Comparison of ENCODE assay signal across 10 cellular contexts in genomic region chr15:92906038-92906437, GRCh38. TPM values are rescaled to one million over a fixed set of nuclear protein-coding genes. Genes with fewer than 3 reads are reported as not detected.
A peak's percentile ranks its signal among the peaks of the same experiment; 100 is the strongest.
DNase-seq lines count a peak whose midpoint lies in the region; ATAC-seq, FAIRE-seq and TF ChIP-seq lines count a peak whose summit lies in the region.
"Had no signal": no experiment of that assay in that cellular context is flagged by ENCODE, and none has a peak within 500 bp of the region (broad histone marks: within the 10 kb centered on the region; RNA-seq: fewer than 3 reads in every experiment).

No MANE protein-coding gene starts in this region.

- H3K27me3 Mint-ChIP-seq in CD8-positive, alpha-beta memory T cell: peaks cover 0 to 6% of the 10 kb centered on the region in 2 donors
- H3K27me3 Mint-ChIP-seq in effector memory CD8-positive, alpha-beta T cell: no peaks in the 10 kb centered on the region

- no peaks in the 10 kb centered on the region for H3K36me3 ChIP-seq in CD8-positive, alpha-beta memory T cell (ENCODE audit: insufficient read depth, low read length)
- H3K36me3 ChIP-seq in PC-9 (ENCODE audit: low read depth) (peaks cover 51% of the 10 kb centered on the region), pancreas (no peaks in the 10 kb centered on the region)

- POLR2A ChIA-PET in CD8-positive, alpha-beta memory T cell (lab: Charles Lee): interaction anchor here (4.7 to 11.5 kb wide), 3 partner anchors 8 to 97 kb away, joined by 46 to 455 read pairs (median 73); no protein-coding TSS in a partner anchor
- POLR2A ChIA-PET in PC-9 (lab: Charles Lee; ENCODE audit: unreplicated experiment): interaction anchor here (0.5 to 0.7 kb wide), 2 partner anchors 10 to 104 kb away, joined by 4 to 10 read pairs; no protein-coding TSS in a partner anchor

- TF ChIP-seq CTCF in PC-9 (conservative IDR thresholded peaks at IDR 0.05) (no peak), pancreas (IDR thresholded peaks at IDR 0.05) (no peak)

- peak in 2 of 5 donors; percentile 43 to 61 for DNase-seq in CD8-positive, alpha-beta memory T cell
- no peak for DNase-seq in PC-9
- no peak for DNase-seq in effector memory CD8-positive, alpha-beta T cell
- no peak for DNase-seq in pancreas
- DNase-seq in AML-193 (lab: John Stamatoyannopoulos, UW): no peak
- DNase-seq in retina: no peak
- DNase-seq in NCI-H2227 treated with DMSO at 0.1 percent for 48 hours (lab: John Stamatoyannopoulos, UW): no peak
- DNase-seq: NCI-H526 treated with DMSO at 0.1 percent for 48 hours, nucleus accumbens had no signal

- H3K4me1 Mint-ChIP-seq in CD8-positive, alpha-beta memory T cell: peaks cover 71 to 81% (median 80%) of the 10 kb centered on the region in 3 donors
- H3K4me1 Mint-ChIP-seq in effector memory CD8-positive, alpha-beta T cell (ENCODE audit: low read depth in 2 of 2): peaks cover 58 to 73% of the 10 kb centered on the region in 2 donors

- no TSS peak for BruUV-seq in PC-9 (replicated peaks; lab: Mats Ljungman, UMichigan)

- H4K20me1 ChIP-seq in PC-9 (ENCODE audit: insufficient read depth): peaks cover 19% of the 10 kb centered on the region

- CTCF ChIA-PET in CD8-positive, alpha-beta memory T cell (lab: Charles Lee): interaction anchor here (0.9 to 6.9 kb wide), 7 partner anchors 9 to 105 kb away, joined by 3 to 79 read pairs (median 20); no protein-coding TSS in a partner anchor
- CTCF ChIA-PET in PC-9 (lab: Charles Lee): no interaction called here

- FAIRE-seq in pancreas (lab: Jason Lieb, UNC): no peak

- no peaks in the 10 kb centered on the region for H3K9me2 ChIP-seq in PC-9 (ENCODE audit: insufficient read depth)

- no peaks in the 10 kb centered on the region for H3K9me3 Mint-ChIP-seq in CD8-positive, alpha-beta memory T cell
- no peaks in the 10 kb centered on the region for H3K9me3 Mint-ChIP-seq in effector memory CD8-positive, alpha-beta T cell

- peak overlapping the region; percentile 97 for H3K27ac ChIP-seq in CD8-positive, alpha-beta memory T cell (ENCODE audit: low read depth, low read length)
- H3K27ac ChIP-seq in PC-9 (peak overlapping the region; percentile 98), pancreas (peak overlapping the region in 3 of 4 donors; percentile 69 to 99 (median 99))

- H3K4me3 ChIP-seq in CD8-positive, alpha-beta memory T cell (ENCODE audit: low read length): peak overlapping the region; percentile 56
- peak overlapping the region; percentile 81 for H3K4me3 ChIP-seq in PC-9
- peak overlapping the region in 2 of 4 donors; percentile 39 to 56 for H3K4me3 ChIP-seq in pancreas

- peaks cover 0 to 55% (median 7%) of the 10 kb centered on the region in 3 donors for H3K36me3 Mint-ChIP-seq in CD8-positive, alpha-beta memory T cell
- peaks cover 78% of the 10 kb centered on the region for H3K36me3 Mint-ChIP-seq in effector memory CD8-positive, alpha-beta T cell (ENCODE audit: insufficient read depth)

- H3K27ac Mint-ChIP-seq in CD8-positive, alpha-beta memory T cell: peak overlapping the region; percentile 87 to 100 (median 99)
- peak overlapping the region; percentile 99 to 100 for H3K27ac Mint-ChIP-seq in effector memory CD8-positive, alpha-beta T cell

- no peaks in the 10 kb centered on the region for H3K27me3 ChIP-seq in CD8-positive, alpha-beta memory T cell (ENCODE audit: insufficient read depth, low read length, poor library complexity, severe bottlenecking)
- no peaks in the 10 kb centered on the region for H3K27me3 ChIP-seq in PC-9 (ENCODE audit: insufficient read depth, low read depth)
- H3K27me3 ChIP-seq in pancreas: no peaks in the 10 kb centered on the region

- peaks cover 62% of the 10 kb centered on the region for H3K4me1 ChIP-seq in CD8-positive, alpha-beta memory T cell (ENCODE audit: insufficient read depth, low read length)
- H3K4me1 ChIP-seq in PC-9 (replicated peaks; ENCODE audit: insufficient read depth) (peaks cover 55% of the 10 kb centered on the region), pancreas (peaks cover 26 to 52% (median 43%) of the 10 kb centered on the region in 3 donors)

- H3K79me2 ChIP-seq in PC-9 (ENCODE audit: low read depth): peaks cover 97% of the 10 kb centered on the region

- peaks cover 81% of the 10 kb centered on the region for H3F3A ChIP-seq in PC-9 (ENCODE audit: insufficient read depth, low read depth)

- no peak overlapping the region for H2AFZ ChIP-seq in PC-9

- ATAC-seq in effector memory CD8-positive, alpha-beta T cell (replicated peaks): no peak
- no peak for ATAC-seq in pancreas
- no peak for ATAC-seq in GM21367 (IDR thresholded peaks at IDR 0.05; ENCODE audit: unreplicated experiment)

- WGBS in pancreas, 2 donors: 1 to 6% methylated on average over 3 of the region's 3 CpGs

- intact Hi-C loops in PC-9 (cut with micrococcal nuclease; ENCODE audit: unreplicated experiment): loop anchor here (1.0 to 2.0 kb wide), 3 partner anchors 11 to 261 kb away; no protein-coding TSS in a partner anchor
- intact Hi-C loops in pancreas (cut with DNase I): no loop called here

- H3K4me2 ChIP-seq in PC-9: peak overlapping the region; percentile 94

- peak overlapping the region; percentile 84 to 98 (median 90) for H3K4me3 Mint-ChIP-seq in CD8-positive, alpha-beta memory T cell
- peak overlapping the region; percentile 94 to 98 for H3K4me3 Mint-ChIP-seq in effector memory CD8-positive, alpha-beta T cell

- H3K9me3 ChIP-seq in CD8-positive, alpha-beta memory T cell (ENCODE audit: low read length): no peaks in the 10 kb centered on the region
- no peaks in the 10 kb centered on the region for H3K9me3 ChIP-seq in PC-9 (ENCODE audit: insufficient read depth, low read depth)
- H3K9me3 ChIP-seq in pancreas: no peaks in the 10 kb centered on the region

RNA-seq across cellular contexts. Expression of gene CHD2, which starts 5.9 kb away (rescaled TPM):
- 100 to 1,000 TPM in 1 of 2 experiments, 10 to 100 TPM in 1; 99.0 to 109 TPM for total RNA-seq in CD8-positive, alpha-beta memory T cell
- polyA plus RNA-seq in CD8-positive, alpha-beta memory T cell: 80.3 TPM
- total RNA-seq in PC-9 (2021) (105 and 120 TPM in 2 replicates), pancreas (10 to 100 TPM; 37.0 to 86.3 (median 50.1) TPM)
- 10 to 100 TPM; 27.7 to 31.1 TPM for polyA plus RNA-seq in pancreas
